ENCODE assay signal across 15 cellular contexts in genomic region chr2:212893216-212893615, GRCh38.
A peak's percentile ranks its signal among the peaks of the same experiment; 100 is the strongest.
DNase-seq lines count a peak whose midpoint lies in the region; ATAC-seq and TF ChIP-seq lines count a peak whose summit lies in the region.
"Had no signal": no experiment of that assay in that cellular context is flagged by ENCODE, and none has a peak within 500 bp of the region (broad histone marks: within the 10 kb centered on the region; RNA-seq: fewer than 3 reads in every experiment).

No MANE protein-coding gene starts in this region.

- DNase-seq in NCI-H82 (lab: John Stamatoyannopoulos, UW) = peak; percentile 77
- no peak for DNase-seq in SK-N-MC (ENCODE audit: low read depth, low spot score)
- peak; percentile 78 for DNase-seq in neural progenitor cell (ENCODE audit: low spot score)
- DNase-seq in heart left ventricle = no peak
- no peak for DNase-seq in sigmoid colon
- no peak for DNase-seq in DMS 273 treated with DMSO at 0.1 percent for 48 hours (lab: John Stamatoyannopoulos, UW)
- no peak for DNase-seq in upper lobe of left lung
- DNase-seq: CD8-positive, alpha-beta T cell; COR-L47; DND-41; GDM1; H7; IMR-90 had no signal

- H3K4me3 Mint-ChIP-seq in neural progenitor cell = no peak overlapping the region
- H3K4me3 Mint-ChIP-seq: CD14-positive monocyte; CD8-positive, alpha-beta T cell; GM23338 had no signal

- H2AFZ ChIP-seq in neural progenitor cell (replicated peaks) = no peak overlapping the region
- H2AFZ ChIP-seq: GM23338 had no signal

- 72 to 80% (median 77%) methylated on average over 3 of the region's 3 CpGs for WGBS in heart left ventricle, 4 donors
- 73 to 80% methylated on average over 3 of the region's 3 CpGs for WGBS in sigmoid colon, 2 donors
- 70 to 86% methylated on average over 3 of the region's 3 CpGs for WGBS in upper lobe of left lung, 2 donors

- H3K27ac Mint-ChIP-seq in neural progenitor cell = peak overlapping the region; percentile 32
- H3K27ac Mint-ChIP-seq: CD14-positive monocyte; CD8-positive, alpha-beta T cell; GM23338 had no signal

- no peak for TF ChIP-seq POLR2A in heart left ventricle (IDR thresholded peaks at IDR 0.05)
- no peak for TF ChIP-seq POLR2A in sigmoid colon (IDR thresholded peaks at IDR 0.05)
- TF ChIP-seq POLR2A in upper lobe of left lung (IDR thresholded peaks at IDR 0.05) = no peak

- H3K36me3 ChIP-seq in SK-N-MC (ENCODE audit: insufficient read depth, low read length) = no peaks in the 10 kb centered on the region
- H3K36me3 ChIP-seq in neural progenitor cell = no peaks in the 10 kb centered on the region
- no peaks in the 10 kb centered on the region for H3K36me3 ChIP-seq in heart left ventricle
- no peaks in the 10 kb centered on the region for H3K36me3 ChIP-seq in sigmoid colon
- no peaks in the 10 kb centered on the region for H3K36me3 ChIP-seq in upper lobe of left lung

- peak overlapping the region; percentile 75 for H3K4me2 ChIP-seq in neural progenitor cell
- H3K4me2 ChIP-seq: GM23338 had no signal

- no peaks in the 10 kb centered on the region for H3K9me3 ChIP-seq in SK-N-MC (ENCODE audit: low read depth, low read length)
- no peaks in the 10 kb centered on the region for H3K9me3 ChIP-seq in neural progenitor cell (ENCODE audit: low read depth)
- no peaks in the 10 kb centered on the region for H3K9me3 ChIP-seq in heart left ventricle
- no peaks in the 10 kb centered on the region for H3K9me3 ChIP-seq in sigmoid colon
- H3K9me3 ChIP-seq in upper lobe of left lung = no peaks in the 10 kb centered on the region

- H3K4me3 ChIP-seq in SK-N-MC = peak overlapping the region; percentile 47
- H3K4me3 ChIP-seq in neural progenitor cell = peak overlapping the region; percentile 36
- H3K4me3 ChIP-seq in heart left ventricle = no peak overlapping the region
- H3K4me3 ChIP-seq in sigmoid colon = no peak overlapping the region
- H3K4me3 ChIP-seq in upper lobe of left lung = no peak overlapping the region
- H3K4me3 ChIP-seq: GM23338 had no signal

- H3K4me1 ChIP-seq in neural progenitor cell = peaks cover 29% of the 10 kb centered on the region
- no peaks in the 10 kb centered on the region for H3K4me1 ChIP-seq in heart left ventricle
- H3K4me1 ChIP-seq in sigmoid colon = no peaks in the 10 kb centered on the region
- no peaks in the 10 kb centered on the region for H3K4me1 ChIP-seq in upper lobe of left lung

- TF ChIP-seq EP300 in sigmoid colon (IDR thresholded peaks at IDR 0.05) (no peak), upper lobe of left lung (IDR thresholded peaks at IDR 0.05) (no peak)

- intact Hi-C loops in heart left ventricle (cut with DNase I) = loop anchor here in 8 of 10 donors (2.0 to 10.0 kb wide), 4 partner anchors 116 to 208 kb away; no protein-coding TSS in a partner anchor
- intact Hi-C loops in sigmoid colon (cut with DNase I) = no loop called here

- peaks cover 3% of the 10 kb centered on the region for H3K9me3 Mint-ChIP-seq in neural progenitor cell
- H3K9me3 Mint-ChIP-seq: CD14-positive monocyte; CD8-positive, alpha-beta T cell; GM23338 had no signal

- H3K4me1 Mint-ChIP-seq in neural progenitor cell = peaks cover 26% of the 10 kb centered on the region
- H3K4me1 Mint-ChIP-seq: CD14-positive monocyte, GM23338 had no signal

- peaks cover 27% of the 10 kb centered on the region for H3F3A ChIP-seq in neural progenitor cell (ENCODE audit: low read depth)

- H3K27me3 ChIP-seq in neural progenitor cell (no peaks in the 10 kb centered on the region), heart left ventricle (no peaks in the 10 kb centered on the region), sigmoid colon (no peaks in the 10 kb centered on the region), upper lobe of left lung (no peaks in the 10 kb centered on the region)

- H3K36me3 Mint-ChIP-seq in neural progenitor cell = no peaks in the 10 kb centered on the region
- H3K36me3 Mint-ChIP-seq: CD14-positive monocyte; CD8-positive, alpha-beta T cell had no signal

- peaks cover 6% of the 10 kb centered on the region for H3K27me3 Mint-ChIP-seq in neural progenitor cell (ENCODE audit: insufficient read depth, low read depth)

- TF ChIP-seq CTCF in neural progenitor cell (IDR thresholded peaks at IDR 0.05) = no peak
- no peak for TF ChIP-seq CTCF in heart left ventricle (IDR thresholded peaks at IDR 0.05)
- TF ChIP-seq CTCF in sigmoid colon (IDR thresholded peaks at IDR 0.05) = no peak
- no peak for TF ChIP-seq CTCF in upper lobe of left lung (IDR thresholded peaks at IDR 0.05)

- H3K79me2 ChIP-seq in neural progenitor cell (ENCODE audit: low read depth) = no peaks in the 10 kb centered on the region

- H3K27ac ChIP-seq in SK-N-MC (peak overlapping the region; percentile 92), neural progenitor cell (peak overlapping the region; percentile 71), heart left ventricle (no peak overlapping the region), sigmoid colon (no peak overlapping the region), upper lobe of left lung (no peak overlapping the region)

- ATAC-seq in heart left ventricle (no peak), upper lobe of left lung (ENCODE audit: low FRiP score in 2 of 2) (no peak)
- ATAC-seq: CD8-positive, alpha-beta T cell; GM23338 had no signal

- peak overlapping the region; percentile 32 for H3K9ac ChIP-seq in SK-N-MC (ENCODE audit: insufficient read length)
- H3K9ac ChIP-seq in neural progenitor cell = no peak overlapping the region

- H4K20me1 ChIP-seq in neural progenitor cell (ENCODE audit: low read depth) = no peaks in the 10 kb centered on the region

Comparison
In these comparisons a context has a peak if more than half of its experiments do, and no peak if none do; other contexts are left out.
1. DNase-seq: peak in NCI-H82 (single experiment) and neural progenitor cell (single experiment); none in SK-N-MC (single experiment), heart left ventricle (0 of 5), sigmoid colon (single experiment), DMS 273 treated with DMSO at 0.1 percent for 48 hours (single experiment) and upper lobe of left lung (0 of 2).
2. H3K27ac ChIP-seq: peak in SK-N-MC (single experiment) and neural progenitor cell (single experiment); none in heart left ventricle (0 of 12), sigmoid colon (0 of 4) and upper lobe of left lung (0 of 4).
3. H3K4me3 ChIP-seq: peak in SK-N-MC (single experiment) and neural progenitor cell (single experiment); none in heart left ventricle (0 of 12), sigmoid colon (0 of 4) and upper lobe of left lung (0 of 4).